In the genomic region with DNA sequence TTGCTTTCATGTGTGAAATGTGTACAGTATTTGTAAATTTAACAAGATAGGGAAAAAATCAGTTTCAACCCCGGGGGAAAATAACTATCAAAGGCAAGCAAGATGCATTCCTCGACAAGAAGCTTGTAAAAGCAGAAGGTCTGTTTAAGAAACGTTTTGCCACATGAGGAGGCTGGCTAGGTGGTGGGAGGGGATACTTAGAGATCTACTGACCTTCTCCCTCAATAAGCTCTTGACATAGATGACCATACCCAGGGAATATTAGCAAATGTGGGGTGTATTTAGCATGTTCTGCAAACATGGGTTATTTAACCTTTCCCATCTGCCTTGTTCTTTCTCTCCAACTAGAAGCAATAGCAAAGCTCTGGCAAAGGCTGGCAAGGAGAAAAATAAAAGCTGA, we compare ENCODE assay signal across 8 cellular contexts. TPM values are rescaled to one million over a fixed set of nuclear protein-coding genes. Genes with fewer than 3 reads are reported as not detected.
"Had no signal": no experiment of that assay in that cellular context is flagged by ENCODE, and none has a peak within 500 bp of the region (broad histone marks: within the 10 kb centered on the region; RNA-seq: fewer than 3 reads in every experiment).

No MANE protein-coding gene starts in this region.

- H3K4me2 ChIP-seq: GM23338 had no signal

- H2AFZ ChIP-seq: GM23338 had no signal

- DNase-seq: H9, HFFc6 had no signal

- H3K27ac ChIP-seq: HL-60 had no signal

- H3K4me3 ChIP-seq: GM23338 had no signal

RNA-seq across cellular contexts. Expression of gene PTCSC3, which starts 4.9 kb away (rescaled TPM):
- total RNA-seq: GM23338, H1, H9, HepG2, HFFc6, HT1080 had no signal
- polyA plus RNA-seq: GM23338, H1, HepG2, IgD-negative memory B cell had no signal
